In genomic region chr7:28137471-28137870, GRCh38 we compare ENCODE assay signal across 30 cellular contexts.
"Had no signal": no experiment of that assay in that cellular context is flagged by ENCODE, and none has a peak within 500 bp of the region (broad histone marks: within the 10 kb centered on the region; RNA-seq: fewer than 3 reads in every experiment).

No MANE protein-coding gene starts in this region.

- H3K27me3 ChIP-seq: adrenal gland, ascending aorta, esophagus muscularis mucosa, foreskin keratinocyte, heart right ventricle, left lung, neutrophil, right lobe of liver, stomach, thyroid gland, upper lobe of left lung had no signal

- H3K9me3 ChIP-seq: adrenal gland, ascending aorta, esophagus muscularis mucosa, heart right ventricle, left lung, neutrophil, right lobe of liver, stomach, thyroid gland, upper lobe of left lung had no signal

- H3K4me3 ChIP-seq: adrenal gland, ascending aorta, esophagus muscularis mucosa, heart right ventricle, left lung, lung, right lobe of liver, stomach, thyroid gland, upper lobe of left lung had no signal

- H3K4me3 Mint-ChIP-seq: activated CD4-positive, alpha-beta T cell treated with anti-CD3 and anti-CD28 coated beads for 36 hours; activated CD8-positive, alpha-beta memory T cell treated with anti-CD3 and anti-CD28 coated beads, Interleukin-2, amount 10 ng/mL, durations not matched to agents 7 days and 5 days; activated CD8-positive, alpha-beta T cell treated with anti-CD3 and anti-CD28 coated beads, Interleukin-2, amount 10 ng/mL, durations not matched to agents 7 days and 5 days; activated naive CD4-positive, alpha-beta T cell treated with anti-CD3 and anti-CD28 coated beads for 36 hours; activated naive CD8-positive, alpha-beta T cell treated with anti-CD3 and anti-CD28 coated beads for 36 hours; central memory CD8-positive, alpha-beta T cell; dendritic cell treated with granulocyte-macrophage colony-stimulating factor and Interleukin-4, amounts not matched to agents 40 ng/mL and 50 ng/mL, for 4 days; nephron; stimulated activated memory B cell treated with anti-CD40 and anti-IgM and Interleukin-4, amounts not matched to agents 10 μg/mL and 1 μg/mL and 100 μg/mL, for 72 hours; T-helper 2 cell treated with Interferon-gamma antibody and Interleukin-4, amounts not matched to agents 5 μg/mL and 100 μg/mL, for 36 hours had no signal

- H3K27me3 Mint-ChIP-seq: activated CD4-positive, alpha-beta T cell treated with anti-CD3 and anti-CD28 coated beads for 36 hours; activated CD8-positive, alpha-beta memory T cell treated with anti-CD3 and anti-CD28 coated beads, Interleukin-2, amount 10 ng/mL, durations not matched to agents 7 days and 5 days; central memory CD8-positive, alpha-beta T cell; dendritic cell treated with granulocyte-macrophage colony-stimulating factor and Interleukin-4, amounts not matched to agents 40 ng/mL and 50 ng/mL, for 4 days; stimulated activated memory B cell treated with anti-CD40 and anti-IgM and Interleukin-4, amounts not matched to agents 10 μg/mL and 1 μg/mL and 100 μg/mL, for 72 hours had no signal

- H3K36me3 ChIP-seq: adrenal gland, ascending aorta, esophagus muscularis mucosa, heart right ventricle, left lung, right lobe of liver, stomach, thyroid gland had no signal

- DNase-seq: activated CD4-positive, alpha-beta T cell treated with anti-CD3 and anti-CD28 coated beads for 36 hours; activated CD4-positive, CD25-positive, alpha-beta regulatory T cell; activated CD8-positive, alpha-beta memory T cell treated with anti-CD3 and anti-CD28 coated beads, Interleukin-2, amount 10 ng/mL, durations not matched to agents 7 days and 5 days; activated CD8-positive, alpha-beta T cell treated with anti-CD3 and anti-CD28 coated beads, Interleukin-2, amount 10 ng/mL, durations not matched to agents 7 days and 5 days; activated effector memory CD4-positive, alpha-beta T cell treated with Interleukin-2 at 50 U/mL for 16 hours; activated naive CD4-positive, alpha-beta T cell treated with anti-CD3 and anti-CD28 coated beads for 36 hours; activated naive CD8-positive, alpha-beta T cell treated with anti-CD3 and anti-CD28 coated beads for 36 hours; activated T-cell treated with anti-CD3 and anti-CD28 coated beads, Interleukin-2, amount 50 U/mL, for 48 hours; adrenal gland; heart right ventricle; left lung; mesendoderm; right lobe of liver; small intestine; stimulated activated CD4-positive, alpha-beta T cell treated with anti-CD3 and anti-CD28 coated beads, Interleukin-4, amount 100 ng/mL, for 4 hours; stimulated activated CD8-positive, alpha-beta memory T cell treated with anti-CD3 and anti-CD28 coated beads, Interleukin-4, amount 100 ng/mL, for 48 hours; stomach; T-helper 1 cell; thyroid gland had no signal

- H3K27ac ChIP-seq: ascending aorta, foreskin keratinocyte, heart right ventricle, left lung, neutrophil, right lobe of liver, stomach, thyroid gland, upper lobe of left lung had no signal

- H3K36me3 Mint-ChIP-seq: activated CD8-positive, alpha-beta memory T cell treated with anti-CD3 and anti-CD28 coated beads, Interleukin-2, amount 10 ng/mL, durations not matched to agents 7 days and 5 days had no signal

- H3K9me3 Mint-ChIP-seq: activated naive CD4-positive, alpha-beta T cell treated with anti-CD3 and anti-CD28 coated beads for 36 hours; activated naive CD8-positive, alpha-beta T cell treated with anti-CD3 and anti-CD28 coated beads for 36 hours; central memory CD8-positive, alpha-beta T cell; dendritic cell treated with granulocyte-macrophage colony-stimulating factor and Interleukin-4, amounts not matched to agents 40 ng/mL and 50 ng/mL, for 4 days; nephron; stimulated activated memory B cell treated with anti-CD40 and anti-IgM and Interleukin-4, amounts not matched to agents 10 μg/mL and 1 μg/mL and 100 μg/mL, for 72 hours; T-helper 2 cell treated with Interferon-gamma antibody and Interleukin-4, amounts not matched to agents 5 μg/mL and 100 μg/mL, for 36 hours had no signal

- H3K27ac Mint-ChIP-seq: activated CD4-positive, alpha-beta T cell treated with anti-CD3 and anti-CD28 coated beads for 36 hours; activated CD8-positive, alpha-beta memory T cell treated with anti-CD3 and anti-CD28 coated beads, Interleukin-2, amount 10 ng/mL, durations not matched to agents 7 days and 5 days; activated CD8-positive, alpha-beta T cell treated with anti-CD3 and anti-CD28 coated beads, Interleukin-2, amount 10 ng/mL, durations not matched to agents 7 days and 5 days; activated naive CD4-positive, alpha-beta T cell treated with anti-CD3 and anti-CD28 coated beads for 36 hours; activated naive CD8-positive, alpha-beta T cell treated with anti-CD3 and anti-CD28 coated beads for 36 hours; dendritic cell treated with granulocyte-macrophage colony-stimulating factor and Interleukin-4, amounts not matched to agents 40 ng/mL and 50 ng/mL, for 4 days; nephron; stimulated activated memory B cell treated with anti-CD40 and anti-IgM and Interleukin-4, amounts not matched to agents 10 μg/mL and 1 μg/mL and 100 μg/mL, for 72 hours; T-helper 2 cell treated with Interferon-gamma antibody and Interleukin-4, amounts not matched to agents 5 μg/mL and 100 μg/mL, for 36 hours had no signal

- H3K4me1 ChIP-seq: ascending aorta had no signal

- ATAC-seq: activated CD4-positive, alpha-beta T cell treated with anti-CD3 and anti-CD28 coated beads for 36 hours; activated CD8-positive, alpha-beta memory T cell treated with anti-CD3 and anti-CD28 coated beads, Interleukin-2, amount 10 ng/mL, durations not matched to agents 7 days and 5 days; activated CD8-positive, alpha-beta T cell treated with anti-CD3 and anti-CD28 coated beads, Interleukin-2, amount 10 ng/mL, durations not matched to agents 7 days and 5 days; foreskin keratinocyte; left lung; right lobe of liver; stimulated activated memory B cell treated with anti-CD40 and anti-IgM and Interleukin-4, amounts not matched to agents 10 μg/mL and 1 μg/mL and 100 μg/mL, for 72 hours had no signal

- H3K4me1 Mint-ChIP-seq: activated CD8-positive, alpha-beta memory T cell treated with anti-CD3 and anti-CD28 coated beads, Interleukin-2, amount 10 ng/mL, durations not matched to agents 7 days and 5 days had no signal
